ENCODE assay signal across 9 cellular contexts in the genomic region with DNA sequence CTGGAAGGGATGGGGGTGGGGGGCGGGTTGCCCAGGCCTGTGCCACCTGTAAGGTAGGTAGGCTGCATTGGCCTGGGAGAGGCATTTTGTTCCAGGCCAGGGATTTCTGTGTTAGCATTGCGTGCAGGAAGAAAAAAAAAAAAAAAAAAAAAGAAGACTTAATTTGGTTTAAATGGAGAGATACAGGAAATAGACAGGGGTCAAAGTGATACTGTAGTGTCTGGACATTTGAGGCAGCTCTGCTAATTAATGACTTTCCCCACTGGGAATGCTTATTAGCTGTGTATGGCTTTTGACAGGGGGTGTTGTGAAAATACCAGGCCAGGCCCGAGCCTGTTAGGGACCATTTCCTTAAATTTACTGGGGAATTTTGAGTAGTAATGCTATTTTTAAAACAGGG. TPM values are rescaled to one million over a fixed set of nuclear protein-coding genes. Genes with fewer than 3 reads are reported as not detected.
A peak's percentile ranks its signal among the peaks of the same experiment; 100 is the strongest.
DNase-seq lines count a peak whose midpoint lies in the region; ATAC-seq and TF ChIP-seq lines count a peak whose summit lies in the region.
"Had no signal": no experiment of that assay in that cellular context is flagged by ENCODE, and none has a peak within 500 bp of the region (broad histone marks: within the 10 kb centered on the region; RNA-seq: fewer than 3 reads in every experiment).

No MANE protein-coding gene starts in this region.

- H3K9ac ChIP-seq in SU-DHL-6 (ENCODE audit: low read length) (peak overlapping the region; percentile 85), skeletal muscle tissue (ENCODE audit: low read depth in 1 of 3, low read length in 3 of 3) (peak overlapping the region; percentile 73 to 88 (median 84))

- H3K27ac ChIP-seq in SU-DHL-6 (ENCODE audit: low read depth, low read length), result no peak overlapping the region
- no peak overlapping the region for H3K27ac ChIP-seq in skeletal muscle tissue (ENCODE audit: low read depth, low read length)

- H3K27me3 ChIP-seq in SU-DHL-6 (ENCODE audit: low read length) (no peaks in the 10 kb centered on the region), skeletal muscle tissue (ENCODE audit: control insufficient read depth in 3 of 3, insufficient read depth in 3 of 3, low read length in 3 of 3) (no peaks in the 10 kb centered on the region)

- DNase-seq in foreskin fibroblast (no peak), GM13976 (ENCODE audit: low spot score) (no peak), NCI-H774 (lab: John Stamatoyannopoulos, UW) (no peak), NCI-H524 (lab: John Stamatoyannopoulos, UW) (no peak), head of caudate nucleus (no peak)
- DNase-seq: NK-92 treated with Interleukin-12 subunit alpha and Interleukin-12 subunit beta, amount 100 ng/mL, for 24 hours had no signal

- in situ Hi-C loops in GM13976 (cut with MboI; ENCODE audit: low sequenced_read_pairs, unreplicated experiment), result no loop called here

- peaks cover 17% of the 10 kb centered on the region for H3K79me2 ChIP-seq in SU-DHL-6 (ENCODE audit: insufficient read depth, low read length)

- intact Hi-C loops in head of caudate nucleus (cut with DNase I), result loop anchor here (2.0 kb wide), 1 partner anchor 25 kb away; the partner anchor contains the start of gene ZNF18

- peak; percentile 1 for ATAC-seq in GM21528 (IDR thresholded peaks at IDR 0.05; ENCODE audit: low FRiP score, unreplicated experiment)

- H3K9me3 ChIP-seq in SU-DHL-6 (ENCODE audit: insufficient read depth, low read length) (no peaks in the 10 kb centered on the region), skeletal muscle tissue (ENCODE audit: control insufficient read depth in 3 of 3, low read length in 3 of 3) (no peaks in the 10 kb centered on the region)

- H3K4me3 ChIP-seq in SU-DHL-6 (ENCODE audit: insufficient read depth, low read length, poor library complexity, severe bottlenecking), result peak overlapping the region; percentile 85
- H3K4me3 ChIP-seq in foreskin fibroblast (ENCODE audit: low read depth in 1 of 2, low read length in 2 of 2), result peak overlapping the region; percentile 63 to 66
- H3K4me3 ChIP-seq in skeletal muscle tissue (ENCODE audit: low read length in 3 of 3), result peak overlapping the region; percentile 68

- peaks cover 10 to 21% (median 17%) of the 10 kb centered on the region in 3 donors for H3K4me1 ChIP-seq in skeletal muscle tissue (ENCODE audit: control insufficient read depth in 3 of 3, insufficient read depth in 3 of 3, low read length in 3 of 3)

- H4K20me1 ChIP-seq in SU-DHL-6 (ENCODE audit: low read depth, low read length), result peaks cover 28% of the 10 kb centered on the region

- H3K36me3 ChIP-seq in SU-DHL-6 (ENCODE audit: low read length) (no peaks in the 10 kb centered on the region), skeletal muscle tissue (ENCODE audit: control insufficient read depth in 3 of 3, insufficient read depth in 3 of 3, low read length in 3 of 3) (no peaks in the 10 kb centered on the region)

- no peaks in the 10 kb centered on the region for H3K9me2 ChIP-seq in SU-DHL-6 (replicated peaks; ENCODE audit: insufficient read depth, low read length)

- no peak for TF ChIP-seq CTCF in SU-DHL-6 (IDR thresholded peaks at IDR 0.05; ENCODE audit: insufficient read depth, low read length, poor library complexity, severe bottlenecking)
- TF ChIP-seq CTCF in foreskin fibroblast (IDR thresholded peaks at IDR 0.05; ENCODE audit: low read depth, low read length), result no peak
- TF ChIP-seq CTCF in GM13976 (IDR thresholded peaks at IDR 0.05; ENCODE audit: borderline replicate concordance, control extremely low read depth, extremely low read depth, insufficient read depth, missing control alignments), result no peak

- H2AFZ ChIP-seq in SU-DHL-6 (ENCODE audit: low read depth, low read length, severe bottlenecking), result peak overlapping the region; percentile 42

- 0 out of 2 replicates have a peak, but pooled peaks cover 6% of the 10 kb centered on the region for H3F3A ChIP-seq in SU-DHL-6 (ENCODE audit: insufficient read depth)

- peak overlapping the region; percentile 52 for H3K4me2 ChIP-seq in SU-DHL-6 (ENCODE audit: low read depth, low read length, poor library complexity, severe bottlenecking)

RNA-seq across cellular contexts. Expression of gene MAP2K4, which starts 0.9 kb away (rescaled TPM):
- total RNA-seq in skeletal muscle tissue, result 40.7 TPM

RNA-seq across cellular contexts. Expression of gene ZNF18, which starts 24.3 kb away (rescaled TPM):
- 17.2 TPM for total RNA-seq in skeletal muscle tissue
